In the genomic region with DNA sequence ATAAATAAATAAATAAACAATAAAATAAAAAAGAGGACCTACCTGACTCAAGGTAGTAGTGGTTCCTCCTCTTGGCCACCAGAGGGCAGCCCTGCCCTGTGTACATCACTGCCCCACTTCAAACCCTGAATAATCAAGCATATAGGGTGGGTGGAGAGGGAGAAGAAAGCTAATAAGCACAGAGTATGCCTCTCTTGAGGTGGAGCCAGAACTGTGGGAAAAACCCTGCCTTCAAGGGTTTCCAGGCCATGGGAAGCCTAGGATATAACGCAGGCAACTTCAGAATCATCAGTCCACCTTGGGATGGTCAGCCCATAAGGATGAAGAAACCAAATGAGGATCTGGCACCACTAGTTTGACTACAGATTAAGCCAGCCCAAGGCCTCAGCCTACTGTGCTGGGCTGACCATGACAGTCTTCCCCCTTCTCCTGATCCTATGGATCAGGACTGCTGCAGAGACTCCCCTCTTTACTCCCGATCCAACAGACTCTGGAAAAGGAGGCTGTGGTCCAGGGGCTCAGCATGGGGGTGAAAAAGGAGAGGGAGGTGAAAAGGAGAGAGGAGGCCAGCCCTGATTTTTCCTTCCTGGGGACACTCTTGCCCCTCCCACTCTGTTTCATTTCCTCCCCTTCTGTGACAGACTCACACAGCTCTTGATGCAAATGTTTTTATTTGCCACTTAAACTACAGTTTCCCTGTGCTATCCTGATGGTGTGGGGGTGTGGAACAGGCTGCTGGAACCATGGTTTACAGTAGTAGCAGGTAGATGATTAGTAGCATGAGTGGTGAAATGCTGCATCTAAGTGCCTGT, we compare ENCODE assay signal across 9 cellular contexts. TPM values are rescaled to one million over a fixed set of nuclear protein-coding genes. Genes with fewer than 3 reads are reported as not detected.
DNase-seq lines count a peak whose midpoint lies in the region; ATAC-seq and TF ChIP-seq lines count a peak whose summit lies in the region.
"Had no signal": no experiment of that assay in that cellular context is flagged by ENCODE, and none has a peak within 500 bp of the region (broad histone marks: within the 10 kb centered on the region; RNA-seq: fewer than 3 reads in every experiment).

No MANE protein-coding gene starts in this region.

- H3K27ac Mint-ChIP-seq in T-helper 17 cell: no peak overlapping the region
- H3K27ac Mint-ChIP-seq: activated naive CD8-positive, alpha-beta T cell had no signal

- no peaks in the 10 kb centered on the region for H3K36me3 Mint-ChIP-seq in T-helper 17 cell (ENCODE audit: low read depth)

- H3K36me3 ChIP-seq in body of pancreas (replicated peaks in 1 of 2; ENCODE audit: insufficient read depth in 1 of 2, low read depth in 2 of 2): peaks cover 0 to 1% of the 10 kb centered on the region in 2 donors

- no peak overlapping the region for H3K27ac ChIP-seq in body of pancreas

- H3K4me1 ChIP-seq in body of pancreas: peaks cover 2% of the 10 kb centered on the region

- no peak for TF ChIP-seq POLR2A in body of pancreas (IDR thresholded peaks at IDR 0.05)

- peaks cover 2% of the 10 kb centered on the region for H3K4me1 Mint-ChIP-seq in T-helper 17 cell

- DNase-seq in DMS114 treated with DMSO at 0.1 percent for 48 hours (lab: John Stamatoyannopoulos, UW; ENCODE audit: unreplicated experiment) (peak; percentile 39), T-helper 17 cell (peak; percentile 23 to 36 (median 24)), body of pancreas (peak; percentile 39 to 47 (median 45)), iris pigment epithelial cell (ENCODE audit: low read depth) (peak; percentile 56), islet precursor cell (no peak)
- DNase-seq in stimulated activated CD8-positive, alpha-beta memory T cell treated with anti-CD3 and anti-CD28 coated beads, Interleukin-12 subunit alpha, Interleukin-12 subunit beta, amount 100 ng/mL, for 1 hour (ENCODE audit: low read depth): peak; percentile 32

- H3K27me3 ChIP-seq in body of pancreas: no peaks in the 10 kb centered on the region

- no peak overlapping the region for H3K4me3 Mint-ChIP-seq in T-helper 17 cell
- H3K4me3 Mint-ChIP-seq: activated naive CD8-positive, alpha-beta T cell had no signal

- H3K9me3 ChIP-seq in T-helper 17 cell (ENCODE audit: control insufficient read depth, low read length, poor library complexity, severe bottlenecking) (no peaks in the 10 kb centered on the region), body of pancreas (no peaks in the 10 kb centered on the region)

- no peaks in the 10 kb centered on the region for H3K27me3 Mint-ChIP-seq in T-helper 17 cell
- H3K27me3 Mint-ChIP-seq: activated naive CD8-positive, alpha-beta T cell had no signal

- TF ChIP-seq CTCF in LNCAP (IDR thresholded peaks at IDR 0.05) (peak; percentile 86), body of pancreas (IDR thresholded peaks at IDR 0.05) (peak; percentile 77 to 97 (median 82))

- no peak overlapping the region for H3K4me3 ChIP-seq in body of pancreas

- intact Hi-C loops in body of pancreas (cut with DNase I): no loop called here

- ATAC-seq in GM21390 (IDR thresholded peaks at IDR 0.05; ENCODE audit: unreplicated experiment) (peak; percentile 77), T-helper 17 cell (peak; percentile 88), body of pancreas (peak; percentile 78)

- 87 to 97% methylated on average over 2 of the region's 2 CpGs for WGBS in body of pancreas, 2 donors

RNA-seq across cellular contexts. Expression of gene AVPI1, which starts 10.1 kb away (rescaled TPM):
- total RNA-seq in T-helper 17 cell (1 to 10 TPM; 5.6 to 8.6 TPM), body of pancreas (10 to 100 TPM in 1 of 2 donors, 1 to 10 TPM in 1; 5.7 to 14.8 TPM)

RNA-seq across cellular contexts. Expression of gene PI4K2A, which starts 36.5 kb away (rescaled TPM):
- total RNA-seq in T-helper 17 cell (10 to 100 TPM; 23.3 to 26.2 TPM), body of pancreas (1 to 10 TPM; 3.6 to 5.7 TPM)

RNA-seq across cellular contexts. Expression of gene MARVELD1, which starts 36.6 kb away (rescaled TPM):
- 1 to 10 TPM; 1.2 to 2.7 TPM for total RNA-seq in T-helper 17 cell
- total RNA-seq in body of pancreas: 1 to 10 TPM; 4.3 to 6.5 TPM

RNA-seq across cellular contexts. Expression of gene MORN4, which starts 43.7 kb away (rescaled TPM):
- total RNA-seq in T-helper 17 cell (1 to 10 TPM in 1 of 2 donors, under 1 TPM in 1; 0.35 to 1.2 TPM), body of pancreas (1 to 10 TPM; 4.9 to 8.3 TPM)

RNA-seq across cellular contexts. Expression of gene ZFYVE27, which starts 60.0 kb away (rescaled TPM):
- 10 to 100 TPM; 60.0 to 69.2 TPM for total RNA-seq in T-helper 17 cell
- 10 to 100 TPM; 14.8 to 32.6 TPM for total RNA-seq in body of pancreas
